8 cellular contexts compared by ENCODE assay signal in the genomic region with DNA sequence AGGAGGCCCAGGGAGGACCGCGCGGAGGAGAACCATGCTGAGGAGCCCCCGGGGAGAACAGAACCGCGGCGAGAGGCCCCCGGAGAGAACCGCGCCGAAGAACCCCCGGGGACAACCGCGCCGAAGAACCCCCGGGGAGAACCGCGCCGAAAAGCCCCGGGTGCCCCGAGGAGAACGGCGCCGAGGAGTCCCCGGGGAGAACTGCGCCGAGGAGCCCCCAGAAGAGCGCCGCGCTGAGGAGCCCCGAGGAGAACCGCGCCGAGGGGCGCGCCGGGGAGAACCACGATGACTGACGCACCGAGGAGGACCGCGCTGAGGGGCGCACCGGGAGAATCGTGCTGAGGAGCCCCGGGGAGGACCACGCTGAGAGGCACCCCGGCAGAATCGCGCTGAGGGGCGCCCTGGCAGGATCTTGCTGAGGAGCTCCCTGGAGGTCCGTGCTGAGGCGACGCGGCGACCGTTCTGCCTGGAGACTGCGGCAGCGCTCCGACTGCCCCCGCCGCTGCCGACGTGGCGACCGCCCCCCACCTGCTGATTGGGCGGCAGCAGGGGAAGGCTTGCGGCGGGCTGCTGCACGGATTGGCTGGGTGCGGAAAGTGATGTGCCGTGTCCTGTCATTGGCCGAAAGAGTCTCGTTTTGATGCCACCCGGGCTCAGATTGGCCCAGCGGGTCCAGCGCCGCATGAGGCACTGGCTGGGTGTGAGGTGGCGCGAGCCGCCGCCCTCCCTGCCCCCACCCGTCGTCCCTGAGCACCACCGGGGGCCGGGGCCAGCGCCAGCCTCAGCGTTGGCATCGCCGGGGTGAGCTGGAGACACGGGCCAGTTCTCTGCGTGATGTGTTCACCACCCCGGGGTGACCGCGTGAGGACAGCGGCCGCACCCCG. TPM values are rescaled to one million over a fixed set of nuclear protein-coding genes. Genes with fewer than 3 reads are reported as not detected.
DNase-seq lines count a peak whose midpoint lies in the region; ATAC-seq, FAIRE-seq and TF ChIP-seq lines count a peak whose summit lies in the region.

Gene KCNQ1OT1 (minus strand): TSS at position 464 of the 884 bp plus-strand sequence.

- POLR2A ChIA-PET in A549 (lab: Yijun Ruan, JAX), result interaction anchor here (0.6 to 1.3 kb wide), 5 partner anchors 16 to 299 kb away, joined by 3 to 9 read pairs (median 3); partner anchors contain the start of genes CDKN1C and TSSC4

- 59% methylated on average over 72 of the region's 98 CpGs for WGBS in A549 (ENCODE audit: missing lambda C conversion rate)

- TF ChIP-seq RAD21 in A549 (conservative IDR thresholded peaks at IDR 0.05 in 1 of 2, IDR thresholded peaks at IDR 0.05 in 1 of 2), result no peak

- FAIRE-seq in A549 (lab: Jason Lieb, UNC) (peak; percentile 85), bronchial epithelial cell (lab: Jason Lieb, UNC) (no peak)

- no peaks in the 10 kb centered on the region for H3K36me3 ChIP-seq in bronchial epithelial cell (ENCODE audit: control insufficient read depth, insufficient read depth, low read length)

- peak within 1 kb of the TSS; percentile 99 for H3K27ac ChIP-seq in A549

- H3K4me1 ChIP-seq in A549, result peaks cover 16% of the 10 kb centered on the region; the same call in 2 of the 3 replicates

- peak within 1 kb of the TSS; percentile 97 for H3K4me2 ChIP-seq in A549

- no peak for TF ChIP-seq CTCF in A549 (IDR thresholded peaks at IDR 0.05)
- no peak for TF ChIP-seq CTCF in WI38 (IDR thresholded peaks at IDR 0.05; ENCODE audit: low read depth, low read length)
- TF ChIP-seq CTCF in bronchial epithelial cell (IDR thresholded peaks at IDR 0.05; ENCODE audit: insufficient read depth, low read length, severe bottlenecking), result no peak

- no peaks in the 10 kb centered on the region for H3K9me3 ChIP-seq in A549

- peak; percentile 95 to 98 for DNase-seq in A549 (ENCODE audit: low read depth in 1 of 2, low spot score in 1 of 2)
- peak; percentile 75 for DNase-seq in NCI-H2171 (lab: John Stamatoyannopoulos, UW)
- DNase-seq in bronchial epithelial cell (ENCODE audit: low read depth), result peak; percentile 83
- DNase-seq in inferior parietal cortex (ENCODE audit: extremely low spot score), result peak; percentile 85
- peak; percentile 77 for DNase-seq in smooth muscle cell of the brain vasculature (ENCODE audit: low read depth, low spot score)

- H3K27me3 ChIP-seq in bronchial epithelial cell (ENCODE audit: control insufficient read depth, insufficient read depth, low read length), result no peaks in the 10 kb centered on the region

- TF ChIP-seq EP300 in A549 (IDR thresholded peaks at IDR 0.05), result no peak

- ATAC-seq in A549 (peak; percentile 94 to 97), GM18858 (IDR thresholded peaks at IDR 0.05; ENCODE audit: unreplicated experiment) (peak; percentile 68), HG03066 (IDR thresholded peaks at IDR 0.05; ENCODE audit: low read depth, unreplicated experiment) (peak; percentile 88)

- H3K4me3 ChIP-seq in A549 (peak within 1 kb of the TSS; percentile 89), WI38 (ENCODE audit: low read depth, low read length) (peak within 1 kb of the TSS; percentile 77), bronchial epithelial cell (ENCODE audit: low read depth, low read length) (peak within 1 kb of the TSS; percentile 72)

- CTCF ChIA-PET in A549 (lab: Yijun Ruan, JAX), result no interaction called here

- peak; percentile 99 for TF ChIP-seq POLR2A in A549 (IDR thresholded peaks at IDR 0.05; ENCODE audit: low read length)

TF ChIP-seq in A549, 52 proteins besides CTCF, POLR2A, EP300 and RAD21:
- TF ChIP-seq NR3C1 (IDR thresholded peaks at IDR 0.05) (no peak), E2F6 (IDR thresholded peaks at IDR 0.05; ENCODE audit: borderline replicate concordance, low read depth) (0 out of 2 replicates have a peak, but pooled peaks have one; percentile 23), JUN (IDR thresholded peaks at IDR 0.05) (peak; percentile 0 to 61; a peak in 2 of 5 replicates), BCL3 (IDR thresholded peaks at IDR 0.05) (peak; percentile 87), MYC (IDR thresholded peaks at IDR 0.05; ENCODE audit: borderline replicate concordance, low read length) (no peak), FOSB (CRISPR knock-in tag; IDR thresholded peaks at IDR 0.05) (no peak), CEBPB (IDR thresholded peaks at IDR 0.05) (no peak), MAX (IDR thresholded peaks at IDR 0.05) (peak; percentile 71; the same call in 1 of the 2 replicates), PHF8 (IDR thresholded peaks at IDR 0.05; ENCODE audit: borderline replicate concordance, low read depth) (peak; percentile 55), REST (IDR thresholded peaks at IDR 0.05) (no peak), SREBF2 (IDR thresholded peaks at IDR 0.05) (peak; percentile 14; the same call in 1 of the 2 replicates), RFX5 (IDR thresholded peaks at IDR 0.05) (peak; percentile 91), NFE2L2 (conservative IDR thresholded peaks at IDR 0.05; ENCODE audit: low read length) (no peak), MAFK (IDR thresholded peaks at IDR 0.05; ENCODE audit: partially characterized antibody) (no peak)
- TF ChIP-seq, protein P1, sequence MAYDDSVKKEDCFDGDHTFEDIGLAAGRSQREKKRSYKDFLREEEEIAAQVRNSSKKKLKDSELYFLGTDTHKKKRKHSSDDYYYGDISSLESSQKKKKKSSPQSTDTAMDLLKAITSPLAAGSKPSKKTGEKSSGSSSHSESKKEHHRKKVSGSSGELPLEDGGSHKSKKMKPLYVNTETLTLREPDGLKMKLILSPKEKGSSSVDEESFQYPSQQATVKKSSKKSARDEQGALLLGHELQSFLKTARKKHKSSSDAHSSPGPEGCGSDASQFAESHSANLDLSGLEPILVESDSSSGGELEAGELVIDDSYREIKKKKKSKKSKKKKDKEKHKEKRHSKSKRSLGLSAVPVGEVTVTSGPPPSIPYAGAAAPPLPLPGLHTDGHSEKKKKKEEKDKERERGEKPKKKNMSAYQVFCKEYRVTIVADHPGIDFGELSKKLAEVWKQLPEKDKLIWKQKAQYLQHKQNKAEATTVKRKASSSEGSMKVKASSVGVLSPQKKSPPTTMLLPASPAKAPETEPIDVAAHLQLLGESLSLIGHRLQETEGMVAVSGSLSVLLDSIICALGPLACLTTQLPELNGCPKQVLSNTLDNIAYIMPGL (CRISPR knock-in tag; IDR thresholded peaks at IDR 0.05; ENCODE audit: borderline replicate concordance), result no peak; the same call in 1 of the 2 replicates
TF ChIP-seq in A549: peak in this region for 7.

RNA-seq across cellular contexts. Expression of gene KCNQ1OT1, which starts in this region (rescaled TPM):
- 0.13 and 0.19 TPM in 2 replicates for polyA plus RNA-seq in A549 (2011; rRNA removed)
- under 0.01 TPM in 2 replicates for polyA plus RNA-seq in A549 (2012; cell fraction: cytosol; rRNA removed)
- polyA plus RNA-seq in A549 (2012; cell fraction: nucleus; rRNA removed), result 0.13 and 0.22 TPM in 2 replicates
- 0.03 to 0.04 TPM (median 0.03 TPM) in 3 replicates for polyA plus RNA-seq in A549 (2017; fragmentation: RNase III; extraction: RNeasy Plus Mini Kit Qiagen cat#74134 plus additional on column Dnase treatment)
- 2.6 TPM in 2 replicates for polyA minus RNA-seq in A549 (2011; rRNA and poly(A)+ RNA removed)
- total RNA-seq in bronchial epithelial cell, result 0.53 and 0.64 TPM in 2 replicates

Comparison
In these comparisons a context has a peak if more than half of its experiments do, and no peak if none do; other contexts are left out.
1. Peak in every context shown above with its lines: DNase-seq, ATAC-seq, H3K4me3 ChIP-seq and H3K27ac ChIP-seq.
2. Peak in DNase-seq and H3K4me3 ChIP-seq in bronchial epithelial cell; RNA of the gene not detected or under 1 TPM.